24 cellular contexts compared by ENCODE assay signal in the genomic region with DNA sequence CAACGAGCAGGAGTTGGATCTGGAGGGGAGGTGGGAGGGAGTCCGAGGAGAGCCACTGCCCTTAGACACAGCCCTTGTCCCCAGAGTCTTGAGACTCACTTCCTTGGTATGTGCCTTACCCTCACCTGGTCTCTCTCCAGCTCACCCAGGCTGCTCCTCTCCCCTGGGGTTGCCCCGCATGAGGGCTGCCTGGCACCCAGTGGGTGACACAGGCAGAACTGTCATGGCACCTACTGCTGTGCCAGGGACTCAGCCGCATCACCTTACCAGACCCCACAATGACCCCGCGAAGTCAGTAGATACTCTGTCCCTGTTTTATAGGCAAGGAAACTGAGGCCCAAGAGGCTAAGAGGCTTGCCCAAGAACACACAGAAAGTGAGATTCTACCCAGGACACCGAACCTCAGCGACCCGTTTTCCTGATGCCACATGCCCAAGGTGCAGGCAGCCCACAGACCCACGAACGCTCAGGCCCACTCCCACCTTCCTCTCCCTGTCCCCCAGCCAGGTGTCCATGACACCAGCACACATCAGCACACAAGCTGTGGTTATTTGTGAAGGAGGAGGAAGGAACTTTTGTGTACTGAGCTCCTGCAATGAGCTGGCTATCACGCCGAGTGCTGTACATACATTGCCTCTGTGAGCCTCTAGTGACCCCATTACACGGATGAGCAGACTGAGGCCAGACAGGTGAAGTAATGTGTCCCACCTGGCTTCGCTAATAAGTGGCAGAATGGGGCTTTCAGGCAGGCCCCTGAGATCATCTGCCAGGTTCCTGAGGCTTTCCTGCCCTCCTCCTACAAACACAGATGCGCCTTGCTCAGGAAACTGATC.
DNase-seq lines count a peak whose midpoint lies in the region; ATAC-seq and TF ChIP-seq lines count a peak whose summit lies in the region.
"Had no signal": no experiment of that assay in that cellular context is flagged by ENCODE, and none has a peak within 500 bp of the region (broad histone marks: within the 10 kb centered on the region; RNA-seq: fewer than 3 reads in every experiment).

No MANE protein-coding gene starts in this region.

- H3K9me3 Mint-ChIP-seq in endodermal cell = no peaks in the 10 kb centered on the region
- H3K9me3 Mint-ChIP-seq: activated CD4-positive, alpha-beta T cell treated with anti-CD3 and anti-CD28 coated beads, Interleukin-2, amount 10 ng/mL, durations not matched to agents 7 days and 5 days; CD8-positive, alpha-beta memory T cell; nephron; T-helper 1 cell treated with Interleukin-12 subunit alpha and Interleukin-12 subunit beta and Interleukin-4 antibody, amounts not matched to agents 30 μg/mL and 1 μg/mL, for 36 hours had no signal

- H3K79me2 ChIP-seq in SK-N-SH (ENCODE audit: insufficient read depth) = no peaks in the 10 kb centered on the region

- no peaks in the 10 kb centered on the region for H3K36me3 Mint-ChIP-seq in endodermal cell (ENCODE audit: low read depth)
- H3K36me3 Mint-ChIP-seq: brain; CD8-positive, alpha-beta memory T cell had no signal

- peaks cover 0 to 5% of the 10 kb centered on the region in 2 experiments; a peak in 1 of 4 replicates for H3K4me1 ChIP-seq in SK-N-SH (ENCODE audit: control insufficient read depth in 1 of 2, insufficient read depth in 2 of 2, low read depth in 1 of 2, low read length in 1 of 2)
- no peaks in the 10 kb centered on the region for H3K4me1 ChIP-seq in endodermal cell (ENCODE audit: control insufficient read depth, insufficient read depth, low read length)
- H3K4me1 ChIP-seq: gastrocnemius medialis, SJSA1 had no signal

- POLR2A ChIA-PET in SK-N-SH (lab: Yijun Ruan, JAX) = no interaction called here

- H3K27ac Mint-ChIP-seq in endodermal cell = no peak overlapping the region
- H3K27ac Mint-ChIP-seq: activated CD4-positive, alpha-beta T cell treated with anti-CD3 and anti-CD28 coated beads, Interleukin-2, amount 10 ng/mL, durations not matched to agents 7 days and 5 days; T-helper 1 cell treated with Interleukin-12 subunit alpha and Interleukin-12 subunit beta and Interleukin-4 antibody, amounts not matched to agents 30 μg/mL and 1 μg/mL, for 36 hours had no signal

- intact Hi-C loops in sciatic nerve (cut with DNase I) = no loop called here

- H3K9ac ChIP-seq in SK-N-SH (no peak overlapping the region), endodermal cell (ENCODE audit: extremely low read depth, low read length, poor library complexity, severe bottlenecking) (no peak overlapping the region)

- H3K27me3 Mint-ChIP-seq in endodermal cell (ENCODE audit: insufficient read depth) = peaks cover 37% of the 10 kb centered on the region

- WGBS in SK-N-SH (ENCODE audit: low lambda C conversion rate) = 61% methylated on average over 13 of the region's 16 CpGs
- WGBS in endodermal cell (ENCODE audit: insufficient coverage in 1 of 2, insufficient read length in 1 of 2), 2 experiments = 91 to 97% methylated on average over 10 to 15 of the region's 16 CpGs

- TF ChIP-seq CTCF in SK-N-SH (IDR thresholded peaks at IDR 0.05) (no peak), endodermal cell (conservative IDR thresholded peaks at IDR 0.05) (no peak)

- no peak for TF ChIP-seq EP300 in SK-N-SH (IDR thresholded peaks at IDR 0.05; ENCODE audit: borderline replicate concordance in 1 of 2, low read depth in 1 of 2, low read length in 1 of 2)

- no peak overlapping the region for H2AFZ ChIP-seq in SK-N-SH (ENCODE audit: low read depth)

- H3K27me3 ChIP-seq in SK-N-SH (ENCODE audit: insufficient read depth) = peaks cover 7% of the 10 kb centered on the region; the same call in 1 of the 2 replicates
- H3K27me3 ChIP-seq in endodermal cell (ENCODE audit: control insufficient read depth, insufficient read depth, low read length, poor library complexity, severe bottlenecking) = peaks cover 27% of the 10 kb centered on the region
- H3K27me3 ChIP-seq: SJSA1 had no signal

- ATAC-seq in SK-N-SH treated with all-trans-retinoic acid at 6 μM for 48 hours (no peak), sciatic nerve (no peak), HG03442 (IDR thresholded peaks at IDR 0.05; ENCODE audit: unreplicated experiment) (no peak)
- ATAC-seq: gastrocnemius medialis had no signal

- H3K4me3 ChIP-seq in SK-N-SH (ENCODE audit: low read depth in 2 of 2, low read length in 1 of 2) (no peak overlapping the region), endodermal cell (ENCODE audit: low read length) (no peak overlapping the region)
- H3K4me3 ChIP-seq: gastrocnemius medialis, mucosa of descending colon, SJSA1, upper lobe of left lung had no signal

- DNase-seq in SK-N-SH (peak; percentile 12), NCI-H69 (lab: John Stamatoyannopoulos, UW) (peak; percentile 65), endodermal cell (peak; percentile 46), sciatic nerve (ENCODE audit: low spot score) (peak; percentile 23), NCI-H748 treated with DMSO at 0.1 percent for 48 hours (lab: John Stamatoyannopoulos, UW) (no peak)
- no peak for DNase-seq in stimulated activated CD4-positive, alpha-beta T cell treated with anti-CD3 and anti-CD28 coated beads, Interleukin-4, amount 100 ng/mL, for 4 hours
- DNase-seq: activated CD4-positive, alpha-beta T cell treated with anti-CD3 and anti-CD28 coated beads, Interleukin-2, amount 10 ng/mL, durations not matched to agents 7 days and 5 days; activated CD8-positive, alpha-beta memory T cell treated with anti-CD3 and anti-CD28 coated beads, Interleukin-2, amount 50 U/mL, for 48 hours; DMS53; gastrocnemius medialis; GDM1; hypothalamus; NCI-H1694; NCI-H524 treated with DMSO at 0.1 percent for 48 hours; stimulated activated CD8-positive, alpha-beta memory T cell treated with anti-CD3 and anti-CD28 coated beads, Interleukin-4, amount 100 ng/mL, for 48 hours; upper lobe of left lung had no signal

- no peaks in the 10 kb centered on the region for H4K20me1 ChIP-seq in SK-N-SH (ENCODE audit: insufficient read depth)

- no peaks in the 10 kb centered on the region for H3K9me2 ChIP-seq in SK-N-SH

- no peak overlapping the region for H3K27ac ChIP-seq in SK-N-SH (ENCODE audit: low read depth in 2 of 2, low read length in 1 of 2)
- H3K27ac ChIP-seq in endodermal cell (ENCODE audit: low read depth, low read length) = no peak overlapping the region
- H3K27ac ChIP-seq: gastrocnemius medialis, SJSA1, upper lobe of left lung had no signal

- H3K36me3 ChIP-seq in SK-N-SH (replicated peaks in 1 of 2; ENCODE audit: control insufficient read depth in 1 of 2, insufficient read depth in 2 of 2, low read length in 1 of 2) (no peaks in the 10 kb centered on the region), endodermal cell (ENCODE audit: control insufficient read depth, insufficient read depth, low read length) (no peaks in the 10 kb centered on the region)
- H3K36me3 ChIP-seq: gastrocnemius medialis, SJSA1, upper lobe of left lung had no signal

- TF ChIP-seq RAD21 in SK-N-SH (IDR thresholded peaks at IDR 0.05; ENCODE audit: low read length) = no peak

- H3F3A ChIP-seq in SK-N-SH (replicated peaks; ENCODE audit: insufficient read depth) = no peaks in the 10 kb centered on the region

- no peaks in the 10 kb centered on the region for H3K9me3 ChIP-seq in SK-N-SH
- no peaks in the 10 kb centered on the region for H3K9me3 ChIP-seq in endodermal cell (ENCODE audit: control insufficient read depth, low read length)
- H3K9me3 ChIP-seq: gastrocnemius medialis, mucosa of descending colon, SJSA1 had no signal

- H3K4me1 Mint-ChIP-seq in endodermal cell = peaks cover 22% of the 10 kb centered on the region

- CTCF ChIA-PET in SK-N-SH (lab: Yijun Ruan, JAX) = interaction anchor here (1.1 kb wide), 1 partner anchor 50 kb away, joined by 5 read pairs; no protein-coding TSS in a partner anchor

- H3K4me3 Mint-ChIP-seq in endodermal cell = no peak overlapping the region
- H3K4me3 Mint-ChIP-seq: activated CD4-positive, alpha-beta T cell treated with anti-CD3 and anti-CD28 coated beads, Interleukin-2, amount 10 ng/mL, durations not matched to agents 7 days and 5 days; brain; CD8-positive, alpha-beta memory T cell; nephron; T-helper 1 cell treated with Interleukin-12 subunit alpha and Interleukin-12 subunit beta and Interleukin-4 antibody, amounts not matched to agents 30 μg/mL and 1 μg/mL, for 36 hours had no signal

- no peak overlapping the region for H3K4me2 ChIP-seq in SK-N-SH

TF ChIP-seq in SK-N-SH, 30 proteins besides CTCF, POLR2A, EP300 and RAD21 (continues in another document):
- TF ChIP-seq FOXJ3 (CRISPR knock-in tag; IDR thresholded peaks at IDR 0.05) = no peak
- TF ChIP-seq GATA2 (CRISPR knock-in tag; IDR thresholded peaks at IDR 0.05) = no peak
- TF ChIP-seq YY1 (IDR thresholded peaks at IDR 0.05; ENCODE audit: low read depth) = no peak
- TF ChIP-seq, protein P1, sequence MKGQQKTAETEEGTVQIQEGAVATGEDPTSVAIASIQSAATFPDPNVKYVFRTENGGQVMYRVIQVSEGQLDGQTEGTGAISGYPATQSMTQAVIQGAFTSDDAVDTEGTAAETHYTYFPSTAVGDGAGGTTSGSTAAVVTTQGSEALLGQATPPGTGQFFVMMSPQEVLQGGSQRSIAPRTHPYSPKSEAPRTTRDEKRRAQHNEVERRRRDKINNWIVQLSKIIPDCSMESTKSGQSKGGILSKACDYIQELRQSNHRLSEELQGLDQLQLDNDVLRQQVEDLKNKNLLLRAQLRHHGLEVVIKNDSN (IDR thresholded peaks at IDR 0.05; ENCODE audit: borderline replicate concordance, low read depth) = no peak
- no peak for TF ChIP-seq TCF12 (IDR thresholded peaks at IDR 0.05)
- TF ChIP-seq NFIC (IDR thresholded peaks at IDR 0.05; ENCODE audit: borderline replicate concordance) = no peak

TF ChIP-seq in SK-N-SH treated with all-trans-retinoic acid at 6 μM for 48 hours, 23 proteins besides CTCF, POLR2A, EP300 and RAD21:
- TF ChIP-seq CSDC2 (CRISPR knock-in tag; IDR thresholded peaks at IDR 0.05) = no peak
- TF ChIP-seq ZNF8 (CRISPR knock-in tag; IDR thresholded peaks at IDR 0.05) = no peak
- no peak for TF ChIP-seq BACH2 (CRISPR knock-in tag; IDR thresholded peaks at IDR 0.05; ENCODE audit: borderline replicate concordance)
- TF ChIP-seq ZFP30 (CRISPR knock-in tag; IDR thresholded peaks at IDR 0.05) = no peak

Comparison
In these comparisons a context has a peak if more than half of its experiments do, and no peak if none do; other contexts are left out.
1. DNase-seq: peak in SK-N-SH (single experiment), NCI-H69 (single experiment), endodermal cell (single experiment) and sciatic nerve (single experiment); none in NCI-H748 treated with DMSO at 0.1 percent for 48 hours (single experiment) and stimulated activated CD4-positive, alpha-beta T cell treated with anti-CD3 and anti-CD28 coated beads, Interleukin-4, amount 100 ng/mL, for 4 hours (0 of 2).